1 cellular context compared by ENCODE assay signal in genomic region chr2:75353131-75353530, GRCh38.
TF ChIP-seq lines count a peak whose summit lies in the region.

No MANE protein-coding gene starts in this region.

TF ChIP-seq in H1, 55 proteins besides CTCF, POLR2A, EP300 and RAD21 (continued from another document):
- TF ChIP-seq CHD7 (IDR thresholded peaks at IDR 0.05; ENCODE audit: insufficient replicate concordance, low read length) (no peak), JUN (IDR thresholded peaks at IDR 0.05; ENCODE audit: low read depth, low read length) (no peak), KDM1A (IDR thresholded peaks at IDR 0.05; ENCODE audit: borderline replicate concordance, low read length) (no peak)
